8 cellular contexts compared by ENCODE assay signal in the genomic region with DNA sequence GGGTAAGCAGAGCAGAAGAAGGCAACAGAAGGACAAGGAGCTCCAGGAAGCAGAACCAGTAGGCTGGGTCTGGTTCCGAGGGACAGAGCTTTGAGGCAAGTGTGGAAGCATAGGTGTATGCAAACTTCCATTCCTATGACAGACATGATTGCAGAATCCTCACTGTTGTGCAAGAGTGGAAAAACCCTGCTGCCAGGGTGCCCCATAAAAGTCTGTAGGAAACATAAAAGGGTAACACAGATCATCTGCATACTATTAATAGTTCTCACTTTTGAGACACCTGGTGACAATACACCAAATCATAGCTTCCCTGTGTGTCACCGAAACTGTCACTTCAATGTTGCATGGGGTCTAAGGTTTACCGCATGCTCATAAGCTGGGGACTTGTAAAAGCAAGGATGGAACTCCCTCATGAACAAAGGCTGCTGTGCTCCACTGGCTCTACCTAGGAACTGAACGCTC. TPM values are rescaled to one million over a fixed set of nuclear protein-coding genes. Genes with fewer than 3 reads are reported as not detected.
A peak's percentile ranks its signal among the peaks of the same experiment; 100 is the strongest.
DNase-seq lines count a peak whose midpoint lies in the region; ATAC-seq and TF ChIP-seq lines count a peak whose summit lies in the region.

No MANE protein-coding gene starts in this region.

- H3K27ac ChIP-seq in gastrocnemius medialis (peak overlapping the region; percentile 67 to 89 (median 78)), esophagus muscularis mucosa (replicated peaks in 1 of 4) (no peak overlapping the region)

- H3K27ac Mint-ChIP-seq in activated CD4-positive, alpha-beta T cell treated with anti-CD3 and anti-CD28 coated beads, Interleukin-2, amount 10 ng/mL, durations not matched to agents 24 days and 14 days = peak overlapping the region; percentile 58
- H3K27ac Mint-ChIP-seq in WTC11 = peak overlapping the region; percentile 24

- no peak for TF ChIP-seq EP300 in esophagus muscularis mucosa (IDR thresholded peaks at IDR 0.05)

- no peak for DNase-seq in activated CD4-positive, alpha-beta T cell treated with anti-CD3 and anti-CD28 coated beads, Interleukin-2, amount 10 ng/mL, durations not matched to agents 24 days and 14 days
- no peak for DNase-seq in activated CD4-positive, alpha-beta T cell treated with anti-CD3 and anti-CD28 coated beads for 1 hour
- no peak for DNase-seq in WTC11 (ENCODE audit: low spot score)
- peak in 1 of 2 donors; percentile 72 for DNase-seq in gastrocnemius medialis
- no peak for DNase-seq in GM19240 (ENCODE audit: insufficient read length, low spot score)
- no peak for DNase-seq in NCI-H2081 treated with DMSO at 0.1 percent for 48 hours (lab: John Stamatoyannopoulos, UW)
- DNase-seq in esophagus muscularis mucosa (ENCODE audit: extremely low spot score) = no peak

- no peaks in the 10 kb centered on the region for H3K27me3 ChIP-seq in gastrocnemius medialis
- H3K27me3 ChIP-seq in esophagus muscularis mucosa = no peaks in the 10 kb centered on the region

- peak; percentile 56 for ATAC-seq in HG02623 (IDR thresholded peaks at IDR 0.05; ENCODE audit: unreplicated experiment)
- ATAC-seq in WTC11 = no peak
- ATAC-seq in gastrocnemius medialis = peak; percentile 78 to 84

- CTCF ChIA-PET in WTC11 (lab: Charles Lee) = interaction anchor here (0.6 kb wide), 1 partner anchor 257 kb away, joined by 4 read pairs; no protein-coding TSS in a partner anchor

- peaks cover 68 to 81% of the 10 kb centered on the region in 2 donors for H3K4me1 ChIP-seq in gastrocnemius medialis
- peaks cover 36 to 55% (median 48%) of the 10 kb centered on the region in 4 donors for H3K4me1 ChIP-seq in esophagus muscularis mucosa

- H3K4me3 Mint-ChIP-seq in activated CD4-positive, alpha-beta T cell treated with anti-CD3 and anti-CD28 coated beads, Interleukin-2, amount 10 ng/mL, durations not matched to agents 24 days and 14 days = no peak overlapping the region
- H3K4me3 Mint-ChIP-seq in WTC11 = no peak overlapping the region

- H3K9me3 ChIP-seq in gastrocnemius medialis = no peaks in the 10 kb centered on the region
- H3K9me3 ChIP-seq in esophagus muscularis mucosa = no peaks in the 10 kb centered on the region

- H3K9me3 Mint-ChIP-seq in activated CD4-positive, alpha-beta T cell treated with anti-CD3 and anti-CD28 coated beads, Interleukin-2, amount 10 ng/mL, durations not matched to agents 24 days and 14 days = no peaks in the 10 kb centered on the region
- no peaks in the 10 kb centered on the region for H3K9me3 Mint-ChIP-seq in WTC11

- intact Hi-C loops in activated CD4-positive, alpha-beta T cell treated with anti-CD3 and anti-CD28 coated beads, Interleukin-2, amount 10 ng/mL, durations not matched to agents 24 days and 14 days (cut with micrococcal nuclease) = no loop called here
- intact Hi-C loops in gastrocnemius medialis (cut with DNase I; ENCODE audit: low total_unique reads) (loop anchor here (10.0 kb wide), 1 partner anchor 201 kb away; no protein-coding TSS in a partner anchor), esophagus muscularis mucosa (cut with DNase I) (no loop called here)

- in situ Hi-C loops in gastrocnemius medialis (cut with MboI; ENCODE audit: low sequenced_read_pairs in 4 of 4) = no loop called here

- peaks cover 33% of the 10 kb centered on the region for H3K4me1 Mint-ChIP-seq in activated CD4-positive, alpha-beta T cell treated with anti-CD3 and anti-CD28 coated beads, Interleukin-2, amount 10 ng/mL, durations not matched to agents 24 days and 14 days
- H3K4me1 Mint-ChIP-seq in WTC11 = peaks cover 31% of the 10 kb centered on the region

- 92% methylated on average over 4 of the region's 4 CpGs for WGBS in esophagus muscularis mucosa

- TF ChIP-seq POLR2A in gastrocnemius medialis (IDR thresholded peaks at IDR 0.05) (no peak), esophagus muscularis mucosa (IDR thresholded peaks at IDR 0.05; ENCODE audit: low read depth) (no peak)

- TF ChIP-seq CTCF in WTC11 (IDR thresholded peaks at IDR 0.05) = no peak
- no peak for TF ChIP-seq CTCF in gastrocnemius medialis (IDR thresholded peaks at IDR 0.05 in 4 of 5, conservative IDR thresholded peaks at IDR 0.05 in 1 of 5)
- no peak for TF ChIP-seq CTCF in esophagus muscularis mucosa (IDR thresholded peaks at IDR 0.05)

- H3K36me3 Mint-ChIP-seq in activated CD4-positive, alpha-beta T cell treated with anti-CD3 and anti-CD28 coated beads, Interleukin-2, amount 10 ng/mL, durations not matched to agents 24 days and 14 days (ENCODE audit: low read depth) = peaks cover 36% of the 10 kb centered on the region
- peaks cover 20% of the 10 kb centered on the region for H3K36me3 Mint-ChIP-seq in WTC11

- no peak overlapping the region for H3K4me3 ChIP-seq in gastrocnemius medialis
- no peak overlapping the region for H3K4me3 ChIP-seq in esophagus muscularis mucosa

- no peaks in the 10 kb centered on the region for H3K27me3 Mint-ChIP-seq in activated CD4-positive, alpha-beta T cell treated with anti-CD3 and anti-CD28 coated beads, Interleukin-2, amount 10 ng/mL, durations not matched to agents 24 days and 14 days
- no peaks in the 10 kb centered on the region for H3K27me3 Mint-ChIP-seq in WTC11 (ENCODE audit: low read depth)

- POLR2A ChIA-PET in WTC11 (lab: Charles Lee) = no interaction called here

- H3K36me3 ChIP-seq in gastrocnemius medialis = peaks cover 0 to 20% of the 10 kb centered on the region in 2 donors
- H3K36me3 ChIP-seq in esophagus muscularis mucosa = peaks cover 0 to 64% (median 44%) of the 10 kb centered on the region in 4 donors

TF ChIP-seq in WTC11, 78 proteins besides CTCF, POLR2A, EP300 and RAD21:
- TF ChIP-seq FOXJ3 (CRISPR knock-in tag; IDR thresholded peaks at IDR 0.05; ENCODE audit: borderline replicate concordance) = no peak

RNA-seq across cellular contexts. Expression of a gene that starts 39.7 kb away (rescaled TPM):
- 74.0 and 74.9 TPM in 2 replicates for total RNA-seq in activated CD4-positive, alpha-beta T cell treated with anti-CD3 and anti-CD28 coated beads, Interleukin-2, amount 10 ng/mL, durations not matched to agents 24 days and 14 days
- total RNA-seq in WTC11 (2021) (69.9 to 84.5 TPM (median 78.9 TPM) in 3 replicates), gastrocnemius medialis (10 to 100 TPM; 20.0 to 31.5 (median 28.0) TPM), esophagus muscularis mucosa (10 to 100 TPM; 33.6 to 44.9 (median 38.4) TPM)

Comparison
In these comparisons a context has a peak if more than half of its experiments do, and no peak if none do; other contexts are left out.
1. H3K27ac ChIP-seq: peak in gastrocnemius medialis (4 of 4); none in esophagus muscularis mucosa (0 of 4).